8 cellular contexts compared by ENCODE assay signal in genomic region chr2:20365249-20365817, GRCh38. TPM values are rescaled to one million over a fixed set of nuclear protein-coding genes. Genes with fewer than 3 reads are reported as not detected.
DNase-seq lines count a peak whose midpoint lies in the region; ATAC-seq lines count a peak whose summit lies in the region.

No MANE protein-coding gene starts in this region.

- peak overlapping the region; percentile 80 for H3K27ac Mint-ChIP-seq in activated CD8-positive, alpha-beta memory T cell treated with anti-CD3 and anti-CD28 coated beads, Interleukin-2, amount 10 ng/mL, durations not matched to agents 7 days and 5 days

- peaks cover 37% of the 10 kb centered on the region for H3K4me1 Mint-ChIP-seq in activated CD8-positive, alpha-beta memory T cell treated with anti-CD3 and anti-CD28 coated beads, Interleukin-2, amount 10 ng/mL, durations not matched to agents 7 days and 5 days

- peaks cover 6% of the 10 kb centered on the region for H3K9me3 Mint-ChIP-seq in activated CD8-positive, alpha-beta memory T cell treated with anti-CD3 and anti-CD28 coated beads, Interleukin-2, amount 10 ng/mL, durations not matched to agents 7 days and 5 days (ENCODE audit: low read depth)

- peak overlapping the region; percentile 50 for H3K4me3 Mint-ChIP-seq in activated CD8-positive, alpha-beta memory T cell treated with anti-CD3 and anti-CD28 coated beads, Interleukin-2, amount 10 ng/mL, durations not matched to agents 7 days and 5 days

- H3K36me3 Mint-ChIP-seq in activated CD8-positive, alpha-beta memory T cell treated with anti-CD3 and anti-CD28 coated beads, Interleukin-2, amount 10 ng/mL, durations not matched to agents 7 days and 5 days: peaks cover 35% of the 10 kb centered on the region

- DNase-seq in stimulated activated naive CD4-positive, alpha-beta T cell treated with Interleukin-2 at 50 U/mL for 16 hours (lab: John Stamatoyannopoulos, UW): peak; percentile 9
- DNase-seq in stimulated activated naive CD4-positive, alpha-beta T cell (lab: John Stamatoyannopoulos, UW): no peak
- peak; percentile 90 for DNase-seq in activated CD8-positive, alpha-beta memory T cell treated with anti-CD3 and anti-CD28 coated beads, Interleukin-2, amount 10 ng/mL, durations not matched to agents 7 days and 5 days
- DNase-seq in stimulated activated CD8-positive, alpha-beta memory T cell treated with anti-CD3 and anti-CD28 coated beads, Interleukin-15, amount 100 ng/mL, for 48 hours (ENCODE audit: low read depth in 2 of 2): peak; percentile 40 to 52
- DNase-seq in HUDEP-2 (lab: John Stamatoyannopoulos, UW; ENCODE audit: unreplicated experiment in 76 of 76) (no peak), cerebellar cortex (ENCODE audit: low spot score) (no peak), islet precursor cell (no peak)

- H3K27me3 Mint-ChIP-seq in activated CD8-positive, alpha-beta memory T cell treated with anti-CD3 and anti-CD28 coated beads, Interleukin-2, amount 10 ng/mL, durations not matched to agents 7 days and 5 days: no peaks in the 10 kb centered on the region

- peak; percentile 78 for ATAC-seq in HG03097 (IDR thresholded peaks at IDR 0.05; ENCODE audit: low FRiP score, unreplicated experiment)
- ATAC-seq in activated CD8-positive, alpha-beta memory T cell treated with anti-CD3 and anti-CD28 coated beads, Interleukin-2, amount 10 ng/mL, durations not matched to agents 7 days and 5 days: peak; percentile 84

- CTCF ChIA-PET in activated CD8-positive, alpha-beta memory T cell treated with anti-CD3 and anti-CD28 coated beads, Interleukin-2, amount 10 ng/mL, durations not matched to agents 7 days and 5 days (lab: Charles Lee): interaction anchor here (1.1 to 7.6 kb wide), 5 partner anchors 12 to 46 kb away, joined by 3 to 44 read pairs (median 4); no protein-coding TSS in a partner anchor

RNA-seq across cellular contexts. Expression of gene PUM2, which starts 14.7 kb away (rescaled TPM):
- 100 to 1,000 TPM; 120 to 127 TPM for total RNA-seq in activated CD8-positive, alpha-beta memory T cell treated with anti-CD3 and anti-CD28 coated beads, Interleukin-2, amount 10 ng/mL, durations not matched to agents 7 days and 5 days

Comparison
In these comparisons a context has a peak if more than half of its experiments do, and no peak if none do; other contexts are left out.
1. DNase-seq: peak in stimulated activated naive CD4-positive, alpha-beta T cell treated with Interleukin-2 at 50 U/mL for 16 hours (single experiment), activated CD8-positive, alpha-beta memory T cell treated with anti-CD3 and anti-CD28 coated beads, Interleukin-2, amount 10 ng/mL, durations not matched to agents 7 days and 5 days (single experiment) and stimulated activated CD8-positive, alpha-beta memory T cell treated with anti-CD3 and anti-CD28 coated beads, Interleukin-15, amount 100 ng/mL, for 48 hours (2 of 2); none in stimulated activated naive CD4-positive, alpha-beta T cell (0 of 6), HUDEP-2 (0 of 76), cerebellar cortex (single experiment) and islet precursor cell (single experiment).